1 cellular context compared by ENCODE assay signal in genomic region chr3:28130836-28131235, GRCh38.
TF ChIP-seq lines count a peak whose summit lies in the region.

No MANE protein-coding gene starts in this region.

TF ChIP-seq in H1, 55 proteins besides CTCF, POLR2A, EP300 and RAD21 (continued from another document):
- TF ChIP-seq USF2 (IDR thresholded peaks at IDR 0.05; ENCODE audit: low read length) (no peak), SRF (IDR thresholded peaks at IDR 0.05; ENCODE audit: low read depth, low read length) (no peak), NRF1 (IDR thresholded peaks at IDR 0.05; ENCODE audit: low read depth, low read length) (no peak), TEAD4 (IDR thresholded peaks at IDR 0.05; ENCODE audit: low read depth, low read length) (no peak), BCL11A (IDR thresholded peaks at IDR 0.05; ENCODE audit: low read depth in 2 of 2, low read length in 2 of 2) (no peak), E2F6 (IDR thresholded peaks at IDR 0.05) (no peak), MAFK (IDR thresholded peaks at IDR 0.05; ENCODE audit: low read depth, low read length) (no peak), RBBP5 (IDR thresholded peaks at IDR 0.05; ENCODE audit: borderline replicate concordance, low read depth, low read length) (no peak), TAF7 (optimal IDR thresholded peaks at IDR 0.05; ENCODE audit: borderline replicate concordance, low read depth, low read length) (no peak), SP1 (IDR thresholded peaks at IDR 0.05; ENCODE audit: low read depth, low read length) (no peak), KDM4A (IDR thresholded peaks at IDR 0.05; ENCODE audit: low read depth, low read length, severe bottlenecking) (no peak), CEBPB (IDR thresholded peaks at IDR 0.05; ENCODE audit: low read depth, low read length) (no peak), SAP30 (IDR thresholded peaks at IDR 0.05; ENCODE audit: insufficient read depth, insufficient replicate concordance, low read length) (no peak)
TF ChIP-seq in H1: peak in this region for 0.
